In genomic region chr9:133375116-133375723, GRCh38 we compare ENCODE assay signal across 8 cellular contexts. TPM values are rescaled to one million over a fixed set of nuclear protein-coding genes. Genes with fewer than 3 reads are reported as not detected.
A peak's percentile ranks its signal among the peaks of the same experiment; 100 is the strongest.
DNase-seq lines count a peak whose midpoint lies in the region; ATAC-seq and TF ChIP-seq lines count a peak whose summit lies in the region.

No MANE protein-coding gene starts in this region.

- peak overlapping the region; percentile 99 for H3K4me3 ChIP-seq in Loucy (ENCODE audit: low read length, poor library complexity, severe bottlenecking)
- peak overlapping the region; percentile 90 for H3K4me3 ChIP-seq in iPS-20b (ENCODE audit: low read length)
- peak overlapping the region; percentile 56 to 99 (median 92) for H3K4me3 ChIP-seq in spleen

- peaks cover 2% of the 10 kb centered on the region for H3K27me3 Mint-ChIP-seq in activated naive CD8-positive, alpha-beta T cell treated with anti-CD3 and anti-CD28 coated beads, Interleukin-2, amount 50 U/mL, for 24 hours

- H3K9me3 ChIP-seq in Loucy (ENCODE audit: insufficient read depth, low read depth, low read length) (no peaks in the 10 kb centered on the region), iPS-20b (ENCODE audit: insufficient read depth, low read depth, low read length) (no peaks in the 10 kb centered on the region), spleen (no peaks in the 10 kb centered on the region)

- TF ChIP-seq CTCF in Loucy (conservative IDR thresholded peaks at IDR 0.05; ENCODE audit: low read length) = peak; percentile 48
- TF ChIP-seq CTCF in spleen (IDR thresholded peaks at IDR 0.05 in 8 of 11, conservative IDR thresholded peaks at IDR 0.05 in 3 of 11) = no peak

- peak overlapping the region; percentile 98 for H3K4me3 Mint-ChIP-seq in activated naive CD8-positive, alpha-beta T cell treated with anti-CD3 and anti-CD28 coated beads, Interleukin-2, amount 50 U/mL, for 24 hours

- WGBS in spleen, 5 donors = 0 to 1% (median 0%) methylated on average over 6 to 39 of the region's 39 CpGs

- H3F3A ChIP-seq in Loucy (ENCODE audit: low read depth) = peaks cover 16% of the 10 kb centered on the region

- H3K9ac ChIP-seq in Loucy (ENCODE audit: low read depth, low read length, poor library complexity, severe bottlenecking) = peak overlapping the region; percentile 96
- H3K9ac ChIP-seq in iPS-20b (ENCODE audit: low read depth, low read length) = peak overlapping the region; percentile 77

- intact Hi-C loops in spleen (cut with DNase I; ENCODE audit: low total_unique reads) = no loop called here

- H3K4me1 Mint-ChIP-seq in activated naive CD8-positive, alpha-beta T cell treated with anti-CD3 and anti-CD28 coated beads, Interleukin-2, amount 50 U/mL, for 24 hours = peaks cover 48% of the 10 kb centered on the region

- H3K36me3 ChIP-seq in Loucy (ENCODE audit: insufficient read depth, low read length) (peaks cover under 1% of the 10 kb centered on the region; the same call in 1 of the 2 replicates), iPS-20b (ENCODE audit: insufficient read depth, low read depth, low read length) (peaks cover 30% of the 10 kb centered on the region), spleen (peaks cover 0 to 33% (median 5%) of the 10 kb centered on the region in 6 donors)

- H3K27ac ChIP-seq in iPS-20b (ENCODE audit: low read length) = no peak overlapping the region
- peak overlapping the region; percentile 97 to 99 (median 99) for H3K27ac ChIP-seq in spleen

- H3K4me1 ChIP-seq in Loucy (ENCODE audit: insufficient read depth, low read length, poor library complexity, severe bottlenecking) (peaks cover 48% of the 10 kb centered on the region), iPS-20b (ENCODE audit: insufficient read depth, low read length) (peaks cover 4% of the 10 kb centered on the region), spleen (peaks cover 42 to 72% (median 58%) of the 10 kb centered on the region in 6 donors)

- peak; percentile 28 for DNase-seq in NCI-H345 (lab: John Stamatoyannopoulos, UW)
- DNase-seq in NCI-H345 treated with DMSO at 0.1 percent for 48 hours (lab: John Stamatoyannopoulos, UW; ENCODE audit: unreplicated experiment) = no peak
- peak; percentile 54 for DNase-seq in activated naive CD8-positive, alpha-beta T cell treated with anti-CD3 and anti-CD28 coated beads, Interleukin-2, amount 50 U/mL, for 24 hours
- no peak for DNase-seq in spleen
- no peak for DNase-seq in NCI-H1694 treated with DMSO at 0.1 percent for 48 hours (lab: John Stamatoyannopoulos, UW)

- no peak overlapping the region for H2AFZ ChIP-seq in Loucy (ENCODE audit: low read length)

- peaks cover 54% of the 10 kb centered on the region for H4K20me1 ChIP-seq in Loucy (ENCODE audit: insufficient read depth, low read length, poor library complexity, severe bottlenecking)

- H3K4me2 ChIP-seq in Loucy (ENCODE audit: low read depth, low read length, poor library complexity, severe bottlenecking) = peak overlapping the region; percentile 84

- no peaks in the 10 kb centered on the region for H3K9me3 Mint-ChIP-seq in activated naive CD8-positive, alpha-beta T cell treated with anti-CD3 and anti-CD28 coated beads, Interleukin-2, amount 50 U/mL, for 24 hours

- ATAC-seq in GM21723 (IDR thresholded peaks at IDR 0.05; ENCODE audit: unreplicated experiment) = peak; percentile 23
- no peak for ATAC-seq in activated naive CD8-positive, alpha-beta T cell treated with anti-CD3 and anti-CD28 coated beads, Interleukin-2, amount 50 U/mL, for 24 hours

- H3K79me2 ChIP-seq in Loucy (ENCODE audit: insufficient read depth, low read length) = peaks cover 56% of the 10 kb centered on the region

- TF ChIP-seq POLR2A in spleen (IDR thresholded peaks at IDR 0.05) = no peak

- H3K27me3 ChIP-seq in Loucy (ENCODE audit: insufficient read depth, low read length, poor library complexity, severe bottlenecking) = no peaks in the 10 kb centered on the region
- peaks cover 11% of the 10 kb centered on the region for H3K27me3 ChIP-seq in iPS-20b (ENCODE audit: insufficient read depth, low read length)
- H3K27me3 ChIP-seq in spleen (replicated peaks in 1 of 7) = no peaks in the 10 kb centered on the region

- H3K27ac Mint-ChIP-seq in activated naive CD8-positive, alpha-beta T cell treated with anti-CD3 and anti-CD28 coated beads, Interleukin-2, amount 50 U/mL, for 24 hours = peak overlapping the region; percentile 98

- peaks cover 42% of the 10 kb centered on the region for H3K36me3 Mint-ChIP-seq in activated naive CD8-positive, alpha-beta T cell treated with anti-CD3 and anti-CD28 coated beads, Interleukin-2, amount 50 U/mL, for 24 hours (ENCODE audit: low read depth)

- no peaks in the 10 kb centered on the region for H3K9me2 ChIP-seq in Loucy (replicated peaks; ENCODE audit: low read depth, low read length)

RNA-seq across cellular contexts. Expression of gene SURF4, which starts 0.6 kb away (rescaled TPM):
- 100 to 1,000 TPM in 3 of 7 donors, 10 to 100 TPM in 4; 82.6 to 115 (median 92.1) TPM for total RNA-seq in spleen
- polyA plus RNA-seq in spleen = 10 to 100 TPM; 21.9 to 50.7 (median 29.7) TPM

RNA-seq across cellular contexts. Expression of gene STKLD1, which starts 0.9 kb away (rescaled TPM):
- under 1 TPM in 5 of 7 donors, not detected in 2; 0.29 to 0.98 (median 0.44) TPM for total RNA-seq in spleen
- polyA plus RNA-seq in spleen = 1 to 10 TPM in 2 of 3 donors, under 1 TPM in 1; 0.96 to 1.5 (median 1.0) TPM

RNA-seq across cellular contexts. Expression of gene SURF2, which starts 18.9 kb away (rescaled TPM):
- 10 to 100 TPM in 5 of 7 donors, 1 to 10 TPM in 2; 6.5 to 19.9 (median 12.4) TPM for total RNA-seq in spleen
- polyA plus RNA-seq in spleen = 10 to 100 TPM; 31.4 to 32.6 (median 31.5) TPM

RNA-seq across cellular contexts. Expression of gene SURF1, which starts 18.9 kb away (rescaled TPM):
- 10 to 100 TPM; 31.4 to 37.7 (median 35.6) TPM for total RNA-seq in spleen
- polyA plus RNA-seq in spleen = 10 to 100 TPM; 72.0 to 75.6 (median 72.5) TPM

RNA-seq across cellular contexts. Expression of gene RPL7A, which starts 27.2 kb away (rescaled TPM):
- total RNA-seq in spleen = 1,000 to 10,000 TPM; 1,381 to 1,842 (median 1,641) TPM
- 1,000 to 10,000 TPM; 3,611 to 6,342 (median 5,850) TPM for polyA plus RNA-seq in spleen

Comparison
In these comparisons a context has a peak if more than half of its experiments do, and no peak if none do; other contexts are left out.
1. DNase-seq: peak in NCI-H345 (single experiment) and activated naive CD8-positive, alpha-beta T cell treated with anti-CD3 and anti-CD28 coated beads, Interleukin-2, amount 50 U/mL, for 24 hours (single experiment); none in NCI-H345 treated with DMSO at 0.1 percent for 48 hours (single experiment), spleen (single experiment) and NCI-H1694 treated with DMSO at 0.1 percent for 48 hours (single experiment).
2. Peak in every context shown above with its lines, with median percentiles within 50 percentile points of each other: H3K4me3 ChIP-seq.